Comparison of ENCODE assay signal across 7 cellular contexts in genomic region chr6:121242386-121242785, GRCh38.
"Had no signal": no experiment of that assay in that cellular context is flagged by ENCODE, and none has a peak within 500 bp of the region (broad histone marks: within the 10 kb centered on the region; RNA-seq: fewer than 3 reads in every experiment).

No MANE protein-coding gene starts in this region.

- H3K4me3 ChIP-seq: GM23248 had no signal

- DNase-seq: GM23248, GOT3, H9, HCEC 1CT, KG1 had no signal

- FAIRE-seq: H54 had no signal

- H3K9ac ChIP-seq: GM23248 had no signal

- H3K27ac ChIP-seq: GM23248, HL-60 had no signal

- H2AFZ ChIP-seq: GM23248 had no signal
